In genomic region chr6:85644374-85644762, GRCh38 we compare ENCODE assay signal across 8 cellular contexts. TPM values are rescaled to one million over a fixed set of nuclear protein-coding genes. Genes with fewer than 3 reads are reported as not detected.
DNase-seq lines count a peak whose midpoint lies in the region; ATAC-seq and TF ChIP-seq lines count a peak whose summit lies in the region.

No MANE protein-coding gene starts in this region.

- H3K79me2 ChIP-seq in ACC112 (ENCODE audit: control insufficient read depth, insufficient read depth, low read length, unreplicated experiment) = peaks cover 34% of the 10 kb centered on the region

- peaks cover 23% of the 10 kb centered on the region for H3K4me1 ChIP-seq in ACC112 (ENCODE audit: control insufficient read depth, insufficient read depth, low read length, unreplicated experiment)
- no peaks in the 10 kb centered on the region; the same call in 1 of the 2 replicates for H3K4me1 ChIP-seq in HEK293 (ENCODE audit: control insufficient read depth, insufficient read depth, low read length)
- H3K4me1 ChIP-seq in mononuclear cell (ENCODE audit: insufficient read depth, low read length) = peaks cover 36% of the 10 kb centered on the region

- peaks cover 11% of the 10 kb centered on the region for H3K27me3 Mint-ChIP-seq in brain

- peaks cover 9 to 11% (median 9%) of the 10 kb centered on the region in 5 experiments for H3K9me3 Mint-ChIP-seq in brain

- peak overlapping the region; percentile 89 to 95 (median 91) for H3K4me3 Mint-ChIP-seq in brain

- H3K27me3 ChIP-seq in ACC112 (ENCODE audit: insufficient read depth, low read length) = no peaks in the 10 kb centered on the region
- no peaks in the 10 kb centered on the region for H3K27me3 ChIP-seq in mononuclear cell (ENCODE audit: insufficient read depth, low read length)

- H2AFZ ChIP-seq in ACC112 (ENCODE audit: low read length, unreplicated experiment) = peak overlapping the region; percentile 65

- H3K9me3 ChIP-seq in HEK293 (ENCODE audit: control insufficient read depth, insufficient read depth, low read depth, low read length) = no peaks in the 10 kb centered on the region
- H3K9me3 ChIP-seq in mononuclear cell (ENCODE audit: low read depth, low read length) = no peaks in the 10 kb centered on the region

- POLR2A ChIA-PET in HEK293 (lab: Yijun Ruan, JAX) = interaction anchor here (0.7 to 9.8 kb wide), 11 partner anchors 8 to 53 kb away, joined by 3 to 510 read pairs (median 15); partner anchors contain the start of gene SNX14

- peaks cover 40% of the 10 kb centered on the region for H3K4me1 Mint-ChIP-seq in brain

- DNase-seq in H4 (ENCODE audit: low spot score) = no peak

- TF ChIP-seq CTCF in HEK293 (tag by site-specific recombination; IDR thresholded peaks at IDR 0.05) = no peak
- no peak for TF ChIP-seq CTCF in brain (conservative IDR thresholded peaks at IDR 0.05)

- peaks cover 48% of the 10 kb centered on the region for H3K36me3 Mint-ChIP-seq in brain

- peaks cover 17% of the 10 kb centered on the region for H3K36me3 ChIP-seq in ACC112 (ENCODE audit: insufficient read depth, low read length)
- H3K36me3 ChIP-seq in HEK293 (ENCODE audit: control insufficient read depth in 2 of 2, insufficient read depth in 1 of 2, low read length in 2 of 2) = peaks cover 10 to 23% of the 10 kb centered on the region in 2 experiments; a peak in 2 of 3 replicates

- H3K4me3 ChIP-seq in ACC112 (ENCODE audit: low read depth, low read length) (peak overlapping the region; percentile 84), HEK293 (ENCODE audit: low read depth, low read length) (peak overlapping the region; percentile 79), mononuclear cell (ENCODE audit: low read length) (peak overlapping the region; percentile 100)

- CTCF ChIA-PET in HEK293 (lab: Yijun Ruan, JAX) = interaction anchor here (0.7 to 1.2 kb wide), 3 partner anchors 14 to 1038 kb away, joined by 3 to 5 read pairs (median 3); no protein-coding TSS in a partner anchor

- H3K27ac Mint-ChIP-seq in brain = peak overlapping the region; percentile 94 to 99 (median 98)

- ATAC-seq in HG02840 (IDR thresholded peaks at IDR 0.05; ENCODE audit: low FRiP score, unreplicated experiment) = no peak
- ATAC-seq in HG03442 (IDR thresholded peaks at IDR 0.05; ENCODE audit: unreplicated experiment) = no peak
- ATAC-seq in GM19467 (IDR thresholded peaks at IDR 0.05; ENCODE audit: unreplicated experiment) = no peak

- H3K27ac ChIP-seq in ACC112 (ENCODE audit: low read depth, low read length) (peak overlapping the region; percentile 96), HEK293 (ENCODE audit: extremely low read depth, low read depth, low read length) (peak overlapping the region; percentile 96)

TF ChIP-seq in HEK293, 187 proteins besides CTCF, POLR2A, EP300 and RAD21:
- TF ChIP-seq GLI4 (tag by site-specific recombination; IDR thresholded peaks at IDR 0.05) (no peak), KLF17 (tag by site-specific recombination; IDR thresholded peaks at IDR 0.05) (no peak), PRDM6 (tag by site-specific recombination; IDR thresholded peaks at IDR 0.05) (peak; percentile 54; the same call in 1 of the 2 replicates), TCF7L2 (IDR thresholded peaks at IDR 0.05; ENCODE audit: borderline replicate concordance, low read depth, low read length) (0 out of 2 replicates have a peak, but pooled peaks have one; percentile 32), ZNF585B (tag by site-specific recombination; IDR thresholded peaks at IDR 0.05) (no peak)
TF ChIP-seq in HEK293: peak in this region for 2.

RNA-seq across cellular contexts. Expression of gene SYNCRIP, which starts 1.7 kb away (rescaled TPM):
- polyA plus RNA-seq in brain (ENCODE audit: insufficient read depth, low read depth, low replicate concordance) = 85.9 TPM
- 52.4 TPM for total RNA-seq in mononuclear cell
- total RNA-seq in H4 (2014; rRNA removed; shearing (Covaris generic)) = 43.6 and 57.2 TPM in 2 replicates

RNA-seq across cellular contexts. Expression of gene SNX14, which starts 50.7 kb away (rescaled TPM):
- polyA plus RNA-seq in brain (ENCODE audit: insufficient read depth, low read depth, low replicate concordance) = 23.0 TPM
- 59.7 TPM for total RNA-seq in mononuclear cell
- 40.4 and 55.9 TPM in 2 replicates for total RNA-seq in H4 (2014; rRNA removed; shearing (Covaris generic))
